ENCODE assay signal across 9 cellular contexts in genomic region chr17:1710807-1711553, GRCh38. TPM values are rescaled to one million over a fixed set of nuclear protein-coding genes. Genes with fewer than 3 reads are reported as not detected.
A peak's percentile ranks its signal among the peaks of the same experiment; 100 is the strongest.
DNase-seq lines count a peak whose midpoint lies in the region; ATAC-seq and TF ChIP-seq lines count a peak whose summit lies in the region.
"Had no signal": no experiment of that assay in that cellular context is flagged by ENCODE, and none has a peak within 500 bp of the region (broad histone marks: within the 10 kb centered on the region; RNA-seq: fewer than 3 reads in every experiment).

No MANE protein-coding gene starts in this region.

- ATAC-seq in natural killer cell = no peak
- ATAC-seq in HG03439 (IDR thresholded peaks at IDR 0.05; ENCODE audit: unreplicated experiment) = no peak

- no peak overlapping the region for H3K27ac ChIP-seq in endodermal cell (ENCODE audit: low read depth, low read length)

- H3K27me3 Mint-ChIP-seq in endodermal cell (ENCODE audit: insufficient read depth) = peaks cover 6% of the 10 kb centered on the region
- H3K27me3 Mint-ChIP-seq in natural killer cell (ENCODE audit: low read depth in 2 of 2) = peaks cover 7 to 11% of the 10 kb centered on the region in 2 donors

- no peak overlapping the region for H3K9ac ChIP-seq in endodermal cell (ENCODE audit: extremely low read depth, low read length, poor library complexity, severe bottlenecking)

- H3K9me3 Mint-ChIP-seq in endodermal cell = no peaks in the 10 kb centered on the region
- H3K9me3 Mint-ChIP-seq in natural killer cell = no peaks in the 10 kb centered on the region

- H3K4me1 ChIP-seq in endodermal cell (ENCODE audit: control insufficient read depth, insufficient read depth, low read length) = peaks cover 11% of the 10 kb centered on the region

- TF ChIP-seq CTCF in AG09309 (IDR thresholded peaks at IDR 0.05; ENCODE audit: control insufficient read depth, insufficient read depth, low read depth, low read length, missing control alignments) (no peak), endodermal cell (conservative IDR thresholded peaks at IDR 0.05) (no peak), natural killer cell (IDR thresholded peaks at IDR 0.05) (no peak)

- no peak for DNase-seq in AG09309 (ENCODE audit: low read depth)
- DNase-seq in NCI-H226 = peak; percentile 22
- DNase-seq in endodermal cell = peak; percentile 76
- DNase-seq in natural killer cell = no peak
- no peak for DNase-seq in LoVo (ENCODE audit: low spot score)
- DNase-seq in NK-92 (lab: John Stamatoyannopoulos, UW; ENCODE audit: unreplicated experiment) = no peak
- DNase-seq in foreskin melanocyte = no peak
- DNase-seq: activated effector memory CD4-positive, alpha-beta T cell treated with Interleukin-2 at 50 U/mL for 16 hours had no signal

- H3K27me3 ChIP-seq in endodermal cell (ENCODE audit: control insufficient read depth, insufficient read depth, low read length, poor library complexity, severe bottlenecking) = no peaks in the 10 kb centered on the region

- peaks cover 25% of the 10 kb centered on the region for H3K36me3 ChIP-seq in endodermal cell (ENCODE audit: control insufficient read depth, insufficient read depth, low read length)

- peaks cover 15% of the 10 kb centered on the region for H3K36me3 Mint-ChIP-seq in endodermal cell (ENCODE audit: low read depth)
- H3K36me3 Mint-ChIP-seq in natural killer cell = peaks cover 8% of the 10 kb centered on the region

- no peaks in the 10 kb centered on the region for H3K9me3 ChIP-seq in endodermal cell (ENCODE audit: control insufficient read depth, low read length)

- peak overlapping the region; percentile 33 for H3K4me3 ChIP-seq in AG09309 (ENCODE audit: control insufficient read depth, low read depth, low read length)
- peak overlapping the region; percentile 80 for H3K4me3 ChIP-seq in endodermal cell (ENCODE audit: low read length)

- intact Hi-C loops in natural killer cell (cut with micrococcal nuclease) = loop anchor here (10.0 kb wide), 1 partner anchor 324 kb away; the partner anchor contains the start of gene DPH1

- WGBS in endodermal cell (ENCODE audit: insufficient coverage in 1 of 2, insufficient read length in 1 of 2), 2 experiments = 26 to 41% methylated on average over 5 to 14 of the region's 14 CpGs

- peak overlapping the region; percentile 66 for H3K4me3 Mint-ChIP-seq in endodermal cell
- H3K4me3 Mint-ChIP-seq in natural killer cell = peak overlapping the region; percentile 77

- H3K27ac Mint-ChIP-seq in endodermal cell (no peak overlapping the region), natural killer cell (no peak overlapping the region)

- H3K4me1 Mint-ChIP-seq in endodermal cell = peaks cover 16% of the 10 kb centered on the region
- peaks cover 11 to 34% of the 10 kb centered on the region in 2 donors for H3K4me1 Mint-ChIP-seq in natural killer cell

RNA-seq across cellular contexts. Expression of gene TLCD2, which starts 0.8 kb away (rescaled TPM):
- 1 to 10 TPM in 1 of 2 donors, under 1 TPM in 1; 0.84 to 1.8 TPM for total RNA-seq in endodermal cell
- 0.93 TPM for polyA plus RNA-seq in endodermal cell (2013, experiment 1 of 2)
- 0.99 TPM for polyA plus RNA-seq in endodermal cell (2013, experiment 2 of 2)
- total RNA-seq in natural killer cell = under 1 TPM; 0.18 to 0.28 (median 0.28) TPM

RNA-seq across cellular contexts. Expression of gene WDR81, which starts 13.5 kb away (rescaled TPM):
- 10 to 100 TPM; 13.4 to 17.9 TPM for total RNA-seq in endodermal cell
- 8.0 TPM for polyA plus RNA-seq in endodermal cell (2013, experiment 1 of 2)
- 6.0 TPM for polyA plus RNA-seq in endodermal cell (2013, experiment 2 of 2)
- total RNA-seq in natural killer cell = 10 to 100 TPM; 40.8 to 54.2 (median 46.2) TPM

RNA-seq across cellular contexts. Expression of gene PRPF8, which starts 26.3 kb away (rescaled TPM):
- total RNA-seq in endodermal cell (100 to 1,000 TPM; 298 to 375 TPM), natural killer cell (100 to 1,000 TPM; 475 to 508 (median 480) TPM)
- 230 TPM for polyA plus RNA-seq in endodermal cell (2013, experiment 1 of 2)
- 223 TPM for polyA plus RNA-seq in endodermal cell (2013, experiment 2 of 2)

RNA-seq across cellular contexts. Expression of gene SERPINF2, which starts 31.7 kb away (rescaled TPM):
- total RNA-seq in endodermal cell (1 to 10 TPM in 1 of 2 donors, under 1 TPM in 1; 0.86 to 1.8 TPM), natural killer cell (under 1 TPM; 0.47 to 0.84 (median 0.48) TPM)
- polyA plus RNA-seq in endodermal cell (2013, experiment 1 of 2) = 0.50 TPM
- 0.41 TPM for polyA plus RNA-seq in endodermal cell (2013, experiment 2 of 2)

RNA-seq across cellular contexts. Expression of gene SERPINF1, which starts 50.9 kb away (rescaled TPM):
- 10 to 100 TPM; 39.7 to 64.1 TPM for total RNA-seq in endodermal cell
- 36.7 TPM for polyA plus RNA-seq in endodermal cell (2013, experiment 1 of 2)
- polyA plus RNA-seq in endodermal cell (2013, experiment 2 of 2) = 33.9 TPM
- 1 to 10 TPM in 2 of 3 donors, not detected in 1; 1.0 to 2.1 TPM for total RNA-seq in natural killer cell

Comparison
In these comparisons a context has a peak if more than half of its experiments do, and no peak if none do; other contexts are left out.
1. DNase-seq: peak in NCI-H226 (single experiment) and endodermal cell (single experiment); none in AG09309 (single experiment), natural killer cell (single experiment), LoVo (single experiment), NK-92 (single experiment) and foreskin melanocyte (single experiment).